Comparison of ENCODE assay signal across 8 cellular contexts in genomic region chr20:43513298-43514061, GRCh38. TPM values are rescaled to one million over a fixed set of nuclear protein-coding genes. Genes with fewer than 3 reads are reported as not detected.
DNase-seq lines count a peak whose midpoint lies in the region; ATAC-seq, FAIRE-seq and TF ChIP-seq lines count a peak whose summit lies in the region.

No MANE protein-coding gene starts in this region.

- ATAC-seq in HepG2 (peak; percentile 92), upper lobe of right lung (no peak), HG03457 (IDR thresholded peaks at IDR 0.05; ENCODE audit: unreplicated experiment) (no peak), HG03460 (IDR thresholded peaks at IDR 0.05; ENCODE audit: unreplicated experiment) (no peak)

- no peak for TF ChIP-seq RAD21 in HepG2 (CRISPR knock-in tag; IDR thresholded peaks at IDR 0.05)

- peak overlapping the region; percentile 70 for H3K9ac ChIP-seq in HepG2 (ENCODE audit: insufficient read depth, low read depth, low read length)

- in situ Hi-C loops in HepG2 (cut with HindIII; ENCODE audit: extremely low pct_ligation_motif_present, low pct_unique_long_range_greater_than_20kb) = no loop called here

- peak overlapping the region; percentile 91 for H3K4me3 Mint-ChIP-seq in activated naive CD4-positive, alpha-beta T cell treated with anti-CD3 and anti-CD28 coated beads, Interleukin-2, amount 10 ng/mL, durations not matched to agents 7 days and 5 days
- H3K4me3 Mint-ChIP-seq in activated naive CD8-positive, alpha-beta T cell = peak overlapping the region; percentile 90

- BruUV-seq in HepG2 (replicated peaks; lab: Mats Ljungman, UMichigan) = TSS peak; percentile 84

- no peak overlapping the region for H2AFZ ChIP-seq in HepG2 (ENCODE audit: low read length)

- peak overlapping the region; percentile 97 for H3K4me2 ChIP-seq in HepG2 (ENCODE audit: low read depth, low read length)

- H3K9me3 Mint-ChIP-seq in activated naive CD4-positive, alpha-beta T cell treated with anti-CD3 and anti-CD28 coated beads, Interleukin-2, amount 10 ng/mL, durations not matched to agents 7 days and 5 days = no peaks in the 10 kb centered on the region
- no peaks in the 10 kb centered on the region for H3K9me3 Mint-ChIP-seq in activated naive CD8-positive, alpha-beta T cell (ENCODE audit: low read depth)

- CTCF ChIA-PET in activated naive CD4-positive, alpha-beta T cell treated with anti-CD3 and anti-CD28 coated beads, Interleukin-2, amount 10 ng/mL, durations not matched to agents 7 days and 5 days (lab: Charles Lee) = interaction anchor here (0.8 to 1.2 kb wide), 2 partner anchors 65 to 67 kb away, joined by 3 read pairs; no protein-coding TSS in a partner anchor
- CTCF ChIA-PET in HepG2 (lab: Yijun Ruan, JAX; ENCODE audit: low intra/inter-chr PET ratio, low total read pairs) = no interaction called here

- TF ChIP-seq EP300 in HepG2 (IDR thresholded peaks at IDR 0.05; ENCODE audit: low read depth in 2 of 2, low read length in 2 of 2) (no peak), HepG2 (CRISPR knock-in tag; IDR thresholded peaks at IDR 0.05; ENCODE audit: borderline replicate concordance) (no peak)

- H3K27ac ChIP-seq in HepG2 (ENCODE audit: extremely low read length, insufficient read depth, low read length) = peak overlapping the region; percentile 48
- peak overlapping the region; percentile 53 for H3K27ac ChIP-seq in upper lobe of right lung

- no peaks in the 10 kb centered on the region for H3K36me3 Mint-ChIP-seq in activated naive CD4-positive, alpha-beta T cell treated with anti-CD3 and anti-CD28 coated beads, Interleukin-2, amount 10 ng/mL, durations not matched to agents 7 days and 5 days
- no peaks in the 10 kb centered on the region for H3K36me3 Mint-ChIP-seq in activated naive CD8-positive, alpha-beta T cell

- H3K9me3 ChIP-seq in HepG2 (ENCODE audit: low read length) (no peaks in the 10 kb centered on the region), upper lobe of right lung (no peaks in the 10 kb centered on the region)

- no peak for FAIRE-seq in HepG2 (lab: Jason Lieb, UNC)

- H3K36me3 ChIP-seq in HepG2 (replicated peaks in 1 of 2; ENCODE audit: control insufficient read depth in 1 of 2, insufficient read depth in 2 of 2, low read length in 2 of 2) (peaks cover 0 to 4% of the 10 kb centered on the region in 2 experiments; a peak in 2 of 5 replicates), upper lobe of right lung (no peaks in the 10 kb centered on the region)

- no peak for DNase-seq in activated naive CD4-positive, alpha-beta T cell treated with anti-CD3 and anti-CD28 coated beads, Interleukin-2, amount 10 ng/mL, durations not matched to agents 7 days and 5 days
- DNase-seq in activated naive CD4-positive, alpha-beta T cell treated with anti-CD3 and anti-CD28 coated beads, Interleukin-2, amount 50 U/mL, for 16 hours = no peak
- DNase-seq in HepG2 (ENCODE audit: low spot score) (no peak), upper lobe of right lung (no peak), NCI-H82 treated with DMSO at 0.1 percent for 48 hours (lab: John Stamatoyannopoulos, UW; ENCODE audit: unreplicated experiment) (no peak)

- peak overlapping the region; percentile 63 to 81 (median 70); a peak in 5 of 6 replicates for H3K4me3 ChIP-seq in HepG2 (replicated peaks in 1 of 3; ENCODE audit: insufficient read depth in 1 of 3, low read depth in 2 of 3, low read length in 3 of 3)
- peak overlapping the region; percentile 68 for H3K4me3 ChIP-seq in upper lobe of right lung

- H3K4me1 ChIP-seq in HepG2 (ENCODE audit: insufficient read depth, low read length) (peaks cover 29% of the 10 kb centered on the region), upper lobe of right lung (peaks cover 7% of the 10 kb centered on the region)

- intact Hi-C loops in HepG2 (cut with micrococcal nuclease; ENCODE audit: unreplicated experiment) (no loop called here), upper lobe of right lung (cut with DNase I) (no loop called here)

- WGBS in HepG2 (ENCODE audit: low lambda C conversion rate) = 31% methylated on average over 16 of the region's 24 CpGs

- H3K27me3 ChIP-seq in HepG2 (ENCODE audit: control insufficient read depth in 1 of 2, insufficient read depth in 2 of 2, low read length in 2 of 2) (no peaks in the 10 kb centered on the region), upper lobe of right lung (peaks cover 3% of the 10 kb centered on the region)

- POLR2A ChIA-PET in HepG2 (lab: Yijun Ruan, JAX) = interaction anchor here (0.7 to 3.7 kb wide), 12 partner anchors 8 to 178 kb away, joined by 3 to 77 read pairs (median 8); partner anchors contain the start of genes IFT52, SGK2 and SRSF6

- peaks cover 17% of the 10 kb centered on the region for H3K27me3 Mint-ChIP-seq in activated naive CD4-positive, alpha-beta T cell treated with anti-CD3 and anti-CD28 coated beads, Interleukin-2, amount 10 ng/mL, durations not matched to agents 7 days and 5 days
- H3K27me3 Mint-ChIP-seq in activated naive CD8-positive, alpha-beta T cell = peaks cover 7% of the 10 kb centered on the region

- peak; percentile 58 to 84; a peak in 3 of 4 replicates for TF ChIP-seq POLR2A in HepG2 (IDR thresholded peaks at IDR 0.05; ENCODE audit: insufficient read depth in 1 of 2, low read depth in 2 of 2, low read length in 2 of 2)

- peaks cover 3% of the 10 kb centered on the region for H3K79me2 ChIP-seq in HepG2 (ENCODE audit: insufficient read depth, low read length)

- TF ChIP-seq CTCF in HepG2 (CRISPR knock-in tag; IDR thresholded peaks at IDR 0.05) = no peak
- TF ChIP-seq CTCF in upper lobe of right lung (IDR thresholded peaks at IDR 0.05) = no peak

- peaks cover 11% of the 10 kb centered on the region for H3K4me1 Mint-ChIP-seq in activated naive CD4-positive, alpha-beta T cell treated with anti-CD3 and anti-CD28 coated beads, Interleukin-2, amount 10 ng/mL, durations not matched to agents 7 days and 5 days
- H3K4me1 Mint-ChIP-seq in activated naive CD8-positive, alpha-beta T cell (ENCODE audit: low read depth) = peaks cover 19% of the 10 kb centered on the region

- H4K20me1 ChIP-seq in HepG2 (ENCODE audit: insufficient read depth, low read length) = no peaks in the 10 kb centered on the region

- peak overlapping the region; percentile 93 for H3K27ac Mint-ChIP-seq in activated naive CD4-positive, alpha-beta T cell treated with anti-CD3 and anti-CD28 coated beads, Interleukin-2, amount 10 ng/mL, durations not matched to agents 7 days and 5 days
- H3K27ac Mint-ChIP-seq in activated naive CD8-positive, alpha-beta T cell = no peak overlapping the region

RNA-seq across cellular contexts. Expression of gene L3MBTL1, which starts 6.0 kb away (rescaled TPM):
- total RNA-seq in HepG2 (2016; rRNA removed; fragmentation: Illumina TruSeq; extraction: Trizol) (2.4 and 9.0 TPM in 2 replicates), upper lobe of right lung (12.9 TPM)
- 2.7 and 2.9 TPM in 2 replicates for total RNA-seq in HepG2 (2016; cell fraction: cytosol; rRNA removed; fragmentation: Illumina TruSeq; extraction: Trizol; ENCODE audit: low read depth)
- 1.7 and 8.3 TPM in 2 replicates for total RNA-seq in HepG2 (2016; cell fraction: insoluble cytoplasmic fraction; rRNA removed; fragmentation: Illumina TruSeq; extraction: Trizol)
- 1.8 and 3.0 TPM in 2 replicates for total RNA-seq in HepG2 (2016; cell fraction: membrane; rRNA removed; fragmentation: Illumina TruSeq; extraction: Trizol)
- total RNA-seq in HepG2 (2016; cell fraction: nucleus; rRNA removed; fragmentation: Illumina TruSeq; extraction: Trizol) = 19.0 and 22.4 TPM in 2 replicates
- 17.8 and 23.8 TPM in 2 replicates for polyA plus RNA-seq in HepG2 (2011; rRNA removed)
- polyA plus RNA-seq in HepG2 (2011; cell fraction: cytosol; rRNA removed) = 2.3 and 3.0 TPM in 2 replicates
- 165 and 173 TPM in 2 replicates for polyA plus RNA-seq in HepG2 (2011; cell fraction: nucleus; rRNA removed)
- 11.7 and 15.2 TPM in 2 replicates for polyA plus RNA-seq in HepG2 (2012)
- polyA plus RNA-seq in HepG2 (2016; cell fraction: cytosol; fragmentation: Illumina TruSeq; extraction: Trizol; ENCODE audit: low read depth) = 0.17 and 0.46 TPM in 2 replicates
- polyA plus RNA-seq in HepG2 (2016; cell fraction: insoluble cytoplasmic fraction; fragmentation: Illumina TruSeq; extraction: Trizol; ENCODE audit: low read depth) = 1.1 and 1.9 TPM in 2 replicates
- polyA plus RNA-seq in HepG2 (2016; cell fraction: membrane; fragmentation: Illumina TruSeq; extraction: Trizol; ENCODE audit: low read depth) = 0.76 and 0.97 TPM in 2 replicates
- 27.6 and 31.6 TPM in 2 replicates for polyA plus RNA-seq in HepG2 (2016; cell fraction: nucleus; fragmentation: Illumina TruSeq; extraction: Trizol; ENCODE audit: insufficient read depth, low read depth)
- polyA minus RNA-seq in HepG2 (2011; rRNA and poly(A)+ RNA removed; ENCODE audit: low replicate concordance) = 21.5 and 30.3 TPM in 2 replicates
- polyA minus RNA-seq in HepG2 (2011; cell fraction: cytosol; rRNA and poly(A)+ RNA removed) = 2.5 TPM in 2 replicates
- 70.9 and 90.3 TPM in 2 replicates for polyA minus RNA-seq in HepG2 (2011; cell fraction: nucleus; rRNA and poly(A)+ RNA removed)

RNA-seq across cellular contexts. Expression of gene SGK2, which starts 45.3 kb away (rescaled TPM):
- total RNA-seq in HepG2 (2016; rRNA removed; fragmentation: Illumina TruSeq; extraction: Trizol) (29.4 and 34.3 TPM in 2 replicates), upper lobe of right lung (1.7 TPM)
- total RNA-seq in HepG2 (2016; cell fraction: cytosol; rRNA removed; fragmentation: Illumina TruSeq; extraction: Trizol; ENCODE audit: low read depth) = 8.6 and 11.8 TPM in 2 replicates
- total RNA-seq in HepG2 (2016; cell fraction: insoluble cytoplasmic fraction; rRNA removed; fragmentation: Illumina TruSeq; extraction: Trizol) = 29.7 and 31.2 TPM in 2 replicates
- total RNA-seq in HepG2 (2016; cell fraction: membrane; rRNA removed; fragmentation: Illumina TruSeq; extraction: Trizol) = 25.9 and 26.5 TPM in 2 replicates
- total RNA-seq in HepG2 (2016; cell fraction: nucleus; rRNA removed; fragmentation: Illumina TruSeq; extraction: Trizol) = 19.8 and 26.8 TPM in 2 replicates
- 6.2 and 12.6 TPM in 2 replicates for polyA plus RNA-seq in HepG2 (2011; rRNA removed)
- polyA plus RNA-seq in HepG2 (2011; cell fraction: cytosol; rRNA removed) = 3.9 and 5.3 TPM in 2 replicates
- 24.1 and 26.7 TPM in 2 replicates for polyA plus RNA-seq in HepG2 (2011; cell fraction: nucleus; rRNA removed)
- 6.9 and 8.9 TPM in 2 replicates for polyA plus RNA-seq in HepG2 (2012)
- polyA plus RNA-seq in HepG2 (2016; cell fraction: cytosol; fragmentation: Illumina TruSeq; extraction: Trizol; ENCODE audit: low read depth) = 5.2 and 5.4 TPM in 2 replicates
- 21.3 and 23.7 TPM in 2 replicates for polyA plus RNA-seq in HepG2 (2016; cell fraction: insoluble cytoplasmic fraction; fragmentation: Illumina TruSeq; extraction: Trizol; ENCODE audit: low read depth)
- 14.3 and 14.5 TPM in 2 replicates for polyA plus RNA-seq in HepG2 (2016; cell fraction: membrane; fragmentation: Illumina TruSeq; extraction: Trizol; ENCODE audit: low read depth)
- polyA plus RNA-seq in HepG2 (2016; cell fraction: nucleus; fragmentation: Illumina TruSeq; extraction: Trizol; ENCODE audit: insufficient read depth, low read depth) = 36.0 and 42.8 TPM in 2 replicates
- polyA minus RNA-seq in HepG2 (2011; rRNA and poly(A)+ RNA removed; ENCODE audit: low replicate concordance) = 1.3 and 17.3 TPM in 2 replicates
- polyA minus RNA-seq in HepG2 (2011; cell fraction: cytosol; rRNA and poly(A)+ RNA removed) = 4.6 and 10.9 TPM in 2 replicates
- polyA minus RNA-seq in HepG2 (2011; cell fraction: nucleus; rRNA and poly(A)+ RNA removed) = 16.4 and 18.5 TPM in 2 replicates

RNA-seq across cellular contexts. Expression of gene SRSF6, which starts 55.8 kb away (rescaled TPM):
- total RNA-seq in HepG2 (2016; rRNA removed; fragmentation: Illumina TruSeq; extraction: Trizol) = 184 and 194 TPM in 2 replicates
- 15.0 and 16.0 TPM in 2 replicates for total RNA-seq in HepG2 (2016; cell fraction: cytosol; rRNA removed; fragmentation: Illumina TruSeq; extraction: Trizol; ENCODE audit: low read depth)
- total RNA-seq in HepG2 (2016; cell fraction: insoluble cytoplasmic fraction; rRNA removed; fragmentation: Illumina TruSeq; extraction: Trizol) = 174 and 198 TPM in 2 replicates
- 47.5 and 54.5 TPM in 2 replicates for total RNA-seq in HepG2 (2016; cell fraction: membrane; rRNA removed; fragmentation: Illumina TruSeq; extraction: Trizol)
- 244 and 253 TPM in 2 replicates for total RNA-seq in HepG2 (2016; cell fraction: nucleus; rRNA removed; fragmentation: Illumina TruSeq; extraction: Trizol)
- 151 and 156 TPM in 2 replicates for polyA plus RNA-seq in HepG2 (2011; rRNA removed)
- 62.2 and 93.1 TPM in 2 replicates for polyA plus RNA-seq in HepG2 (2011; cell fraction: cytosol; rRNA removed)
- polyA plus RNA-seq in HepG2 (2011; cell fraction: nucleus; rRNA removed) = 386 and 421 TPM in 2 replicates
- 116 and 122 TPM in 2 replicates for polyA plus RNA-seq in HepG2 (2012)
- polyA plus RNA-seq in HepG2 (2016; cell fraction: cytosol; fragmentation: Illumina TruSeq; extraction: Trizol; ENCODE audit: low read depth) = 13.9 and 17.6 TPM in 2 replicates
- polyA plus RNA-seq in HepG2 (2016; cell fraction: insoluble cytoplasmic fraction; fragmentation: Illumina TruSeq; extraction: Trizol; ENCODE audit: low read depth) = 195 and 211 TPM in 2 replicates
- 30.9 and 36.1 TPM in 2 replicates for polyA plus RNA-seq in HepG2 (2016; cell fraction: membrane; fragmentation: Illumina TruSeq; extraction: Trizol; ENCODE audit: low read depth)
- polyA plus RNA-seq in HepG2 (2016; cell fraction: nucleus; fragmentation: Illumina TruSeq; extraction: Trizol; ENCODE audit: insufficient read depth, low read depth) = 597 and 599 TPM in 2 replicates
- 66.2 and 97.9 TPM in 2 replicates for polyA minus RNA-seq in HepG2 (2011; rRNA and poly(A)+ RNA removed; ENCODE audit: low replicate concordance)
- polyA minus RNA-seq in HepG2 (2011; cell fraction: cytosol; rRNA and poly(A)+ RNA removed) = 39.1 and 45.4 TPM in 2 replicates
- polyA minus RNA-seq in HepG2 (2011; cell fraction: nucleus; rRNA and poly(A)+ RNA removed) = 358 and 382 TPM in 2 replicates
- 145 TPM for total RNA-seq in upper lobe of right lung
